Comparison of ENCODE assay signal across 23 cellular contexts in the genomic region with DNA sequence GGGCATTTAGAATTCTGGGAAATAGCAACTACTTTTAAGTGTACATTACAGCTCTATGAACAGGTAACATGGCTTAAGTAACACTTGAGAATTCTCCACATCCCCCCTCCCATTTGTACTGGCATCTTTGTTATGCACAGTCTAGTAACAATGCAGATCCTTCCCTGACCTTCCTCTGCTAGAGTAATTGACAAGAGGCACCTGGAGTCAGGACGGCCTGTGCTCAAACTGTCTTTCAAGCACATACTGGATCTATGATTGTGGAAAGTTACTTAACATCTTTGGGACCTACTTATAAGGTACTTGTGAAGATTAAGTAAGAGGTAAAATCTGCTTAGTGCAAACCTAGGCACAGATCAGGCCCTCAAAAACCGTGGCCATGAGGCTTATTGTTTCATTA. TPM values are rescaled to one million over a fixed set of nuclear protein-coding genes. Genes with fewer than 3 reads are reported as not detected.
"Had no signal": no experiment of that assay in that cellular context is flagged by ENCODE, and none has a peak within 500 bp of the region (broad histone marks: within the 10 kb centered on the region; RNA-seq: fewer than 3 reads in every experiment).

No MANE protein-coding gene starts in this region.

- ATAC-seq: activated T-helper 17 cell treated with anti-CD3 and anti-CD28 coated beads, Interleukin-2, amount 50 U/mL, for 72 hours; heart right ventricle; mucosa of descending colon; naive thymus-derived CD8-positive, alpha-beta T cell; right cardiac atrium; stimulated activated effector memory CD8-positive, alpha-beta T cell treated with anti-CD3 and anti-CD28 coated beads, Interleukin-12 subunit alpha, Interleukin-12 subunit beta, amount 100 ng/mL, for 72 hours had no signal

- H3K4me3 ChIP-seq: adrenal gland, heart right ventricle, mucosa of descending colon, transverse colon had no signal

- H3K36me3 ChIP-seq: adrenal gland, heart right ventricle, neutrophil, transverse colon had no signal

- DNase-seq: activated CD4-positive, alpha-beta T cell treated with anti-CD3 and anti-CD28 coated beads, Interleukin-2, amount 10 ng/mL, durations not matched to agents 7 days and 5 days; activated CD4-positive, CD25-positive, alpha-beta regulatory T cell; activated naive CD4-positive, alpha-beta T cell treated with anti-CD3 and anti-CD28 coated beads, Interleukin-2, amount 50 U/mL, for 16 hours; activated T-cell treated with anti-CD3 and anti-CD28 coated beads for 4 hours; adrenal gland; caudate nucleus; cortex of kidney; effector CD8-positive, alpha-beta T cell; heart right ventricle; mucosa of descending colon; naive thymus-derived CD8-positive, alpha-beta T cell; right cardiac atrium; small intestine; transverse colon had no signal

- H3K27ac ChIP-seq: adrenal gland, heart right ventricle, neutrophil, transverse colon had no signal

- H3K27me3 ChIP-seq: adrenal gland, heart right ventricle, neutrophil, transverse colon had no signal

- H3K4me1 ChIP-seq: heart right ventricle, transverse colon had no signal

- H3K9me3 ChIP-seq: adrenal gland, mucosa of descending colon, neutrophil, transverse colon had no signal

RNA-seq across cellular contexts. Expression of a gene that starts 21.9 kb away (rescaled TPM):
- total RNA-seq: activated CD4-positive, alpha-beta T cell treated with anti-CD3 and anti-CD28 coated beads, Interleukin-2, amount 10 ng/mL, durations not matched to agents 7 days and 5 days; activated CD8-positive, alpha-beta memory T cell treated with anti-CD3 and anti-CD28 coated beads for 36 hours; activated T-helper 17 cell treated with anti-CD3 and anti-CD28 coated beads, Interleukin-2, amount 50 U/mL, for 72 hours; fibroblast of lung; frontal cortex; heart right ventricle; lung microvascular endothelial cell; mucosa of descending colon; naive thymus-derived CD8-positive, alpha-beta T cell; posterior vena cava; right cardiac atrium; T-helper 1 cell treated with Interleukin-12 subunit alpha and Interleukin-12 subunit beta and Interleukin-4 antibody, amounts not matched to agents 30 ng/mL and 1 ng/mL, for 36 hours; transverse colon had no signal
